Comparison of ENCODE assay signal across 9 cellular contexts in the genomic region with DNA sequence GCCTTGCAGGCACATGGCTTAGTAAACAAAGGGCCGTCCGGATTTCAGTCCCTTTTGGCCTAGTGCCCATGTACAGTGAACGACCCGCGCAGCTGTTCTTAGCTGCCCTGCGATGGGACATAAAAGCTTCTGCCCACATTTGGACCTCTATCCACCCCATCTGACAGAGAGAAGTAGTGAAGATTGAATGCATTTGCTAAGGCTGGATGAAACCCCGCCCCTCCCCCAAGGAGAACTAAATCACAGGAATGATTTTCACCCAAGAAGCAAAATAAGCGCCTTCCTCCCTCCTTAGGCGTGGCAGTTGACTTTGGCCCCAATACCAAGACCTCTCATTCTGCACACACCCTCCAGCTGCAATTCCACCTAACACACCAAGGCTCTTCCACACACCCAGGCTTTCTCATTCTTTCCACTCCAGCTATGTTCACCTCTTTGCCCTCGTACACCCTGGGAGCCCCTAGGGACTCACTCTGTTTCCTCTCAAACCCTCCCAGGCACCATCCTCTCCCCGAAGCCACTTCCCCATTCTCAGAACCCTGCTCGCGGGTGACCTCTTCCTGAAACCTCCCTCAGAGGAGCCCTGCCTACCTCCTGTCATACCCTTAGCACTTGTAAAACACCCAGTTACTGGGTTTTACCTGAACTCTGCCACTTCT. TPM values are rescaled to one million over a fixed set of nuclear protein-coding genes. Genes with fewer than 3 reads are reported as not detected.
A peak's percentile ranks its signal among the peaks of the same experiment; 100 is the strongest.
DNase-seq lines count a peak whose midpoint lies in the region; ATAC-seq and TF ChIP-seq lines count a peak whose summit lies in the region.
"Had no signal": no experiment of that assay in that cellular context is flagged by ENCODE, and none has a peak within 500 bp of the region (broad histone marks: within the 10 kb centered on the region; RNA-seq: fewer than 3 reads in every experiment).

No MANE protein-coding gene starts in this region.

- peaks cover 5% of the 10 kb centered on the region for H3K27me3 ChIP-seq in CD4-positive, CD25-positive, alpha-beta regulatory T cell (ENCODE audit: control insufficient read depth, insufficient read depth, low read length)
- H3K27me3 ChIP-seq in heart right ventricle = peaks cover 0 to 4% (median 0%) of the 10 kb centered on the region in 7 donors

- H3K36me3 ChIP-seq in CD4-positive, CD25-positive, alpha-beta regulatory T cell (ENCODE audit: control insufficient read depth, insufficient read depth, low read length) = no peaks in the 10 kb centered on the region
- H3K36me3 ChIP-seq in heart right ventricle = no peaks in the 10 kb centered on the region

- peaks cover 5% of the 10 kb centered on the region for H3K27me3 Mint-ChIP-seq in CD4-positive, CD25-positive, alpha-beta regulatory T cell

- peaks cover 0 to 5% (median 2%) of the 10 kb centered on the region in 7 donors for H3K9me3 Mint-ChIP-seq in CD4-positive, CD25-positive, alpha-beta regulatory T cell

- H3K4me3 Mint-ChIP-seq in CD4-positive, CD25-positive, alpha-beta regulatory T cell = no peak overlapping the region
- H3K4me3 Mint-ChIP-seq: brain had no signal

- no peaks in the 10 kb centered on the region for H3K36me3 Mint-ChIP-seq in CD4-positive, CD25-positive, alpha-beta regulatory T cell
- H3K36me3 Mint-ChIP-seq: brain had no signal

- H3K9me3 ChIP-seq in CD4-positive, CD25-positive, alpha-beta regulatory T cell (ENCODE audit: control insufficient read depth in 2 of 2, low read length in 2 of 2) = no peaks in the 10 kb centered on the region
- no peaks in the 10 kb centered on the region for H3K9me3 ChIP-seq in heart right ventricle

- ATAC-seq in CD4-positive, CD25-positive, alpha-beta regulatory T cell (ENCODE audit: low read depth in 2 of 2) = peak; percentile 53 to 71
- ATAC-seq in GM19043 (IDR thresholded peaks at IDR 0.05; ENCODE audit: low read depth, unreplicated experiment) = peak; percentile 99
- peak; percentile 100 for ATAC-seq in HG03108 (IDR thresholded peaks at IDR 0.05; ENCODE audit: unreplicated experiment)
- peak; percentile 15 to 57 (median 50) for ATAC-seq in heart right ventricle

- WGBS in heart right ventricle, 2 donors = 35 to 54% methylated on average over 13 of the region's 13 CpGs

- peaks cover 6% of the 10 kb centered on the region for H3K4me1 ChIP-seq in CD4-positive, CD25-positive, alpha-beta regulatory T cell (ENCODE audit: control insufficient read depth, insufficient read depth, low read length, poor library complexity, severe bottlenecking)
- peaks cover 0 to 19% (median 0%) of the 10 kb centered on the region in 9 donors for H3K4me1 ChIP-seq in heart right ventricle

- H3K27ac Mint-ChIP-seq in CD4-positive, CD25-positive, alpha-beta regulatory T cell = no peak overlapping the region

- H3K27ac ChIP-seq in CD4-positive, CD25-positive, alpha-beta regulatory T cell (ENCODE audit: insufficient read depth, low read length, poor library complexity, severe bottlenecking) = no peak overlapping the region
- H3K27ac ChIP-seq in heart right ventricle = no peak overlapping the region

- H3K4me1 Mint-ChIP-seq in CD4-positive, CD25-positive, alpha-beta regulatory T cell = peaks cover 0 to 7% (median 6%) of the 10 kb centered on the region in 4 donors

- intact Hi-C loops in heart right ventricle (cut with DNase I) = no loop called here

- DNase-seq in CD4-positive, CD25-positive, alpha-beta regulatory T cell = peak in 1 of 3 donors; percentile 88
- DNase-seq in RPMI7951 (ENCODE audit: low read depth) (peak; percentile 42), heart right ventricle (peak in 1 of 2 donors; percentile 26), HuH-7 (ENCODE audit: low spot score) (no peak), middle frontal gyrus (ENCODE audit: extremely low spot score, low spot score) (no peak)
- DNase-seq in stimulated activated naive CD4-positive, alpha-beta T cell (lab: John Stamatoyannopoulos, UW) = no peak

- no peak for TF ChIP-seq CTCF in heart right ventricle (IDR thresholded peaks at IDR 0.05)

- no peak overlapping the region for H3K4me3 ChIP-seq in CD4-positive, CD25-positive, alpha-beta regulatory T cell (ENCODE audit: low read depth, low read length)
- no peak overlapping the region for H3K4me3 ChIP-seq in heart right ventricle

RNA-seq across cellular contexts. Expression of a gene that starts 14.1 kb away (rescaled TPM):
- 0.15 TPM for total RNA-seq in CD4-positive, CD25-positive, alpha-beta regulatory T cell
- under 1 TPM in 1 of 4 donors, not detected in 3; 0.15 TPM for polyA plus RNA-seq in CD4-positive, CD25-positive, alpha-beta regulatory T cell
- total RNA-seq in RPMI7951 (2014; rRNA removed; shearing (Covaris generic)) = 18.8 and 22.6 TPM in 2 replicates
- 1 to 10 TPM in 8 of 10 donors, under 1 TPM in 2; 0.57 to 3.1 (median 1.5) TPM for total RNA-seq in heart right ventricle
- under 1 TPM; 0.74 to 0.80 TPM for polyA plus RNA-seq in heart right ventricle
